23 cellular contexts compared by ENCODE assay signal in the genomic region with DNA sequence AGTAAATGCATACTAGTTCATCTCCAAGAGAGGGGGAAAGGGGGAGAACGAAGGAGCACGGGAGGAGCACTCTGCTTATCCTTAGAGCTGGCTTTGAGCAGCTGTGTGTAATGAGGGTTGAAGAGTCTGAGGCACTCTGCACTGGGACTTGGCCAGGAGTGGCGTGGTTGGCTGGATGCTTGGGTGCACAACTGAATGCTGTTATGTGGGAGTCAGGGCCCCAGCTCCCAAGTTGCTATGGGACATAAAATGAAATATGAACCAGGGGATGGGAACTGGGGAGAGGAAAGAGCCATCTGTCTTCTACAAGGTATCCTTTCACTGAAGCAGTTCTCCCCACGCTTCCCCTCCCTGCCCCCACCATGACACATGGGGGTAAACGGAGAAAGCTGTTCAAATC.
"Had no signal": no experiment of that assay in that cellular context is flagged by ENCODE, and none has a peak within 500 bp of the region (broad histone marks: within the 10 kb centered on the region; RNA-seq: fewer than 3 reads in every experiment).

No MANE protein-coding gene starts in this region.

- H3K36me3 Mint-ChIP-seq: activated naive CD8-positive, alpha-beta T cell; natural killer cell treated with Interleukin-12 subunit alpha and Interleukin-12 subunit beta and Interleukin-15 and Interleukin-18, amount 100 ng/mL, for 72 hours had no signal

- FAIRE-seq: endothelial cell of umbilical vein, pancreas had no signal

- DNase-seq: activated CD4-positive, alpha-beta T cell treated with anti-CD3 and anti-CD28 coated beads for 1 hour; activated CD4-positive, alpha-beta T cell treated with anti-CD3 and anti-CD28 coated beads, Interleukin-2, amount 50 U/mL, for 1 hour; activated T-cell treated with anti-CD3 and anti-CD28 coated beads, Interleukin-2, amount 50 U/mL, for 1 hour; adrenal gland; brain microvascular endothelial cell; caudate nucleus; effector memory CD8-positive, alpha-beta T cell; foreskin melanocyte; hippocampal formation; kidney glomerular epithelial cell; left ventricle myocardium inferior; midbrain; pancreas; right cardiac atrium; stimulated activated CD4-positive, alpha-beta T cell treated with anti-CD3 and anti-CD28 coated beads, Interleukin-12 subunit alpha, Interleukin-12 subunit beta, amount 100 ng/mL, for 4 hours; substantia nigra; tibial artery had no signal

- H3K9me3 ChIP-seq: adrenal gland, ascending aorta, pancreas had no signal

- H3K27ac Mint-ChIP-seq: activated naive CD8-positive, alpha-beta T cell; effector memory CD8-positive, alpha-beta T cell; natural killer cell treated with Interleukin-12 subunit alpha and Interleukin-12 subunit beta and Interleukin-15 and Interleukin-18, amount 100 ng/mL, for 72 hours; stimulated activated naive CD8-positive, alpha-beta T cell treated with anti-CD3 and anti-CD28 coated beads, Interleukin-15, Interleukin-2, amounts not matched to agents 100 ng/mL and 50 ng/mL, for 24 hours had no signal

- H3K27me3 ChIP-seq: adrenal gland, ascending aorta, brain microvascular endothelial cell, pancreas, tibial artery had no signal

- H3K36me3 ChIP-seq: adrenal gland, ascending aorta, brain microvascular endothelial cell, left ventricle myocardium inferior, pancreas, tibial artery had no signal

- ATAC-seq: effector memory CD8-positive, alpha-beta T cell; esophagus mucosa; natural killer cell treated with Interleukin-12 subunit alpha and Interleukin-12 subunit beta and Interleukin-15 and Interleukin-18, amount 100 ng/mL, for 72 hours; pancreas; right cardiac atrium had no signal

- H3K4me1 ChIP-seq: adrenal gland, ascending aorta, left ventricle myocardium inferior, pancreas, tibial artery had no signal

- H3K27ac ChIP-seq: adrenal gland, ascending aorta, brain microvascular endothelial cell, left ventricle myocardium inferior, pancreas, tibial artery had no signal

- H3K4me3 ChIP-seq: adrenal gland, ascending aorta, left ventricle myocardium inferior, pancreas, tibial artery had no signal
